2 cellular contexts compared by ENCODE assay signal in the genomic region with DNA sequence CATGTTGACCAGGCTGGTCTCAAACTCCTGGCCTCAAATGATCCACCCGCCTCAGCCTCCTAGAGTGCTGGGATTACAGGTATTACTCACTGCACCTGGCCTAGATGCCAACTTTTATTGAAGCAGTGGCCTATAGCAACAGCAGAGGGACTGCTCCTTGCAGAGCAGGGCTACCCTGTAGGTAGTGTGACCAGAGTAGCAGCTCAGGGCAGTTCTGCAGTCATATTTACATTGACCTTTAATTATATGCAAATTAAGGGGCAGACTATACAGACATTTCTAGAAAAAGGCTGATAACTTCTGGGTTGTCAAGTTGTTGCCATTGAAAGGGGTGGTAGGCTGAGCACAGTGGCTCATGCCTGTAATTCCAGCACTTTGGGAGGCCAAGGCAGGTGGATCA.
DNase-seq lines count a peak whose midpoint lies in the region; ATAC-seq lines count a peak whose summit lies in the region.
"Not testable (repeated sequence)": the region's sequence is repeated elsewhere in the genome, so short reads cannot be mapped to it uniquely, and the experiment has no call there.

No MANE protein-coding gene starts in this region.

- H3K27ac Mint-ChIP-seq in stimulated activated naive B cell treated with anti-CD40 and anti-IgM and Interleukin-4, amounts not matched to agents 10 μg/mL and 1 μg/mL and 100 μg/mL, for 72 hours, result not testable (repeated sequence)

- H3K4me1 Mint-ChIP-seq in stimulated activated naive B cell treated with anti-CD40 and anti-IgM and Interleukin-4, amounts not matched to agents 10 μg/mL and 1 μg/mL and 100 μg/mL, for 72 hours, result not testable (repeated sequence)

- H3K4me3 Mint-ChIP-seq in stimulated activated naive B cell treated with anti-CD40 and anti-IgM and Interleukin-4, amounts not matched to agents 10 μg/mL and 1 μg/mL and 100 μg/mL, for 72 hours, result not testable (repeated sequence)

- peak; percentile 68 for ATAC-seq in esophagus mucosa
- ATAC-seq in stimulated activated naive B cell treated with anti-CD40 and anti-IgM and Interleukin-4, amounts not matched to agents 10 μg/mL and 1 μg/mL and 100 μg/mL, for 72 hours (replicated peaks), result peak; percentile 54 to 59

- not testable (repeated sequence) for DNase-seq in stimulated activated naive B cell treated with anti-CD40 and anti-IgM and Interleukin-4, amounts not matched to agents 10 μg/mL and 1 μg/mL and 100 μg/mL, for 72 hours

- H3K9me3 Mint-ChIP-seq in stimulated activated naive B cell treated with anti-CD40 and anti-IgM and Interleukin-4, amounts not matched to agents 10 μg/mL and 1 μg/mL and 100 μg/mL, for 72 hours, result not testable (repeated sequence)

- H3K27me3 Mint-ChIP-seq in stimulated activated naive B cell treated with anti-CD40 and anti-IgM and Interleukin-4, amounts not matched to agents 10 μg/mL and 1 μg/mL and 100 μg/mL, for 72 hours, result not testable (repeated sequence)

- H3K36me3 Mint-ChIP-seq in stimulated activated naive B cell treated with anti-CD40 and anti-IgM and Interleukin-4, amounts not matched to agents 10 μg/mL and 1 μg/mL and 100 μg/mL, for 72 hours, result not testable (repeated sequence)
